In the genomic region with DNA sequence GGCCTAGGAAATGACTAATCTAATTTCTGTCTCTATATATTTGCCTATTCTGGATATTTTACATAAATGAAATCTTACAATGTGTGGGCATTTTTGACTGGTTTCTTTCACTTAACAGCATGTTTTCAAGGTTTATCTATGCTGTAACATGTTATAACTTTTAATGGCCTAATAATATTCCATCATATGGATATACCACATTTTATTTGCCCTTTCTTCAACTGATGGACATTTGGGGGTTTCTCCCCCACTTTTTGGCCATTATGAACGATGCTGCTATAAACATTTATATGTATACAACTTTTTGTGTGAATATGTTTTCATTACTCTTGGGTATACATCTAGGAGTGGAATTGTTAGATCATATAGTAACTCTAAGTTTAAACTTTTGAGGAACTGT, we compare ENCODE assay signal across 33 cellular contexts.
"Had no signal": no experiment of that assay in that cellular context is flagged by ENCODE, and none has a peak within 500 bp of the region (broad histone marks: within the 10 kb centered on the region; RNA-seq: fewer than 3 reads in every experiment).

No MANE protein-coding gene starts in this region.

- H3K27me3 ChIP-seq: MG63 had no signal

- H3K4me3 ChIP-seq: MG63 had no signal

- DNase-seq: Karpas-422, Kasumi-1, MG63, MM.1S, MV-4-11, NCI-H1048, NCI-H1092, NCI-H1092 treated with DMSO at 0.1 percent for 48 hours, NCI-H1105, NCI-H1105 treated with DMSO at 0.1 percent for 48 hours, NCI-H1417, NCI-H1417 treated with DMSO at 0.1 percent for 48 hours, NCI-H1436, NCI-H1436 treated with DMSO at 0.1 percent for 48 hours, NCI-H146, NCI-H1694, NCI-H1694 treated with DMSO at 0.1 percent for 48 hours, NCI-H187, NCI-H187 treated with DMSO at 0.1 percent for 48 hours, NCI-H1930, NCI-H2029, NCI-H2029 treated with DMSO at 0.1 percent for 48 hours, NCI-H2081, NCI-H2081 treated with DMSO at 0.1 percent for 48 hours, NCI-H2107, NCI-H2171, NCI-H2171 treated with DMSO at 0.1 percent for 48 hours, NCI-H2227 treated with DMSO at 0.1 percent for 48 hours, NCI-H345, NCI-H446, NCI-H446 treated with DMSO at 0.1 percent for 48 hours, NCI-H510A, NCI-H510A treated with DMSO at 0.1 percent for 48 hours had no signal

- H3K36me3 ChIP-seq: MG63 had no signal

- H3K9me3 ChIP-seq: MG63 had no signal
